ENCODE assay signal across 1 cellular context in the genomic region with DNA sequence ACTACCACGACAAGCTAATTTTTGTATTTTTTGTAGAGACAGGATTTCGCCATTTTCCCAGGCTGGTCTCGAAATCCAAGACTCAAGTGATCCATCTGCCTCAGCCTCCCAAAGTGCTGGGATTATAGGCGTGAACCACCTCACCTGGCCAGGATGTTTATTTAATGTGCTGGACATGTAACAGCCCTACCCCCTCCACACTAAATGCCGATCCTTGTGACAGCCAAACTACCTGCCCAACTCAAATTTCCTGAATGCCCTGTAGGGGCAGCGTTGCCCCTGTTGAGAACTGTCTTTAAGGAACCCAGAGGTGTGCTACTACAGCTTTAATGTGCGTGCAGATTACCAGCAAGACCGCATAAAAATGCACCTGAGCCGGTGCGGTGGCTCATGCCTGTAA.
TF ChIP-seq lines count a peak whose summit lies in the region.

No MANE protein-coding gene starts in this region.

TF ChIP-seq in HepG2, 621 proteins besides CTCF, POLR2A, EP300 and RAD21 (continued from another document):
- TF ChIP-seq, protein P1, sequence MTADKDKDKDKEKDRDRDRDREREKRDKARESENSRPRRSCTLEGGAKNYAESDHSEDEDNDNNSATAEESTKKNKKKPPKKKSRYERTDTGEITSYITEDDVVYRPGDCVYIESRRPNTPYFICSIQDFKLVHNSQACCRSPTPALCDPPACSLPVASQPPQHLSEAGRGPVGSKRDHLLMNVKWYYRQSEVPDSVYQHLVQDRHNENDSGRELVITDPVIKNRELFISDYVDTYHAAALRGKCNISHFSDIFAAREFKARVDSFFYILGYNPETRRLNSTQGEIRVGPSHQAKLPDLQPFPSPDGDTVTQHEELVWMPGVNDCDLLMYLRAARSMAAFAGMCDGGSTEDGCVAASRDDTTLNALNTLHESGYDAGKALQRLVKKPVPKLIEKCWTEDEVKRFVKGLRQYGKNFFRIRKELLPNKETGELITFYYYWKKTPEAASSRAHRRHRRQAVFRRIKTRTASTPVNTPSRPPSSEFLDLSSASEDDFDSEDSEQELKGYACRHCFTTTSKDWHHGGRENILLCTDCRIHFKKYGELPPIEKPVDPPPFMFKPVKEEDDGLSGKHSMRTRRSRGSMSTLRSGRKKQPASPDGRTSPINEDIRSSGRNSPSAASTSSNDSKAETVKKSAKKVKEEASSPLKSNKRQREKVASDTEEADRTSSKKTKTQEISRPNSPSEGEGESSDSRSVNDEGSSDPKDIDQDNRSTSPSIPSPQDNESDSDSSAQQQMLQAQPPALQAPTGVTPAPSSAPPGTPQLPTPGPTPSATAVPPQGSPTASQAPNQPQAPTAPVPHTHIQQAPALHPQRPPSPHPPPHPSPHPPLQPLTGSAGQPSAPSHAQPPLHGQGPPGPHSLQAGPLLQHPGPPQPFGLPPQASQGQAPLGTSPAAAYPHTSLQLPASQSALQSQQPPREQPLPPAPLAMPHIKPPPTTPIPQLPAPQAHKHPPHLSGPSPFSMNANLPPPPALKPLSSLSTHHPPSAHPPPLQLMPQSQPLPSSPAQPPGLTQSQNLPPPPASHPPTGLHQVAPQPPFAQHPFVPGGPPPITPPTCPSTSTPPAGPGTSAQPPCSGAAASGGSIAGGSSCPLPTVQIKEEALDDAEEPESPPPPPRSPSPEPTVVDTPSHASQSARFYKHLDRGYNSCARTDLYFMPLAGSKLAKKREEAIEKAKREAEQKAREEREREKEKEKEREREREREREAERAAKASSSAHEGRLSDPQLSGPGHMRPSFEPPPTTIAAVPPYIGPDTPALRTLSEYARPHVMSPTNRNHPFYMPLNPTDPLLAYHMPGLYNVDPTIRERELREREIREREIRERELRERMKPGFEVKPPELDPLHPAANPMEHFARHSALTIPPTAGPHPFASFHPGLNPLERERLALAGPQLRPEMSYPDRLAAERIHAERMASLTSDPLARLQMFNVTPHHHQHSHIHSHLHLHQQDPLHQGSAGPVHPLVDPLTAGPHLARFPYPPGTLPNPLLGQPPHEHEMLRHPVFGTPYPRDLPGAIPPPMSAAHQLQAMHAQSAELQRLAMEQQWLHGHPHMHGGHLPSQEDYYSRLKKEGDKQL (CRISPR knock-in tag; IDR thresholded peaks at IDR 0.05; ENCODE audit: low read depth), result no peak
- TF ChIP-seq ONECUT2 (CRISPR knock-in tag; IDR thresholded peaks at IDR 0.05), result no peak
- TF ChIP-seq GATA4 (IDR thresholded peaks at IDR 0.05; ENCODE audit: borderline replicate concordance, low read depth), result no peak
- TF ChIP-seq FOXM1 (CRISPR knock-in tag; IDR thresholded peaks at IDR 0.05), result no peak
- no peak for TF ChIP-seq RELA (CRISPR knock-in tag; IDR thresholded peaks at IDR 0.05)
- TF ChIP-seq, protein P2, sequence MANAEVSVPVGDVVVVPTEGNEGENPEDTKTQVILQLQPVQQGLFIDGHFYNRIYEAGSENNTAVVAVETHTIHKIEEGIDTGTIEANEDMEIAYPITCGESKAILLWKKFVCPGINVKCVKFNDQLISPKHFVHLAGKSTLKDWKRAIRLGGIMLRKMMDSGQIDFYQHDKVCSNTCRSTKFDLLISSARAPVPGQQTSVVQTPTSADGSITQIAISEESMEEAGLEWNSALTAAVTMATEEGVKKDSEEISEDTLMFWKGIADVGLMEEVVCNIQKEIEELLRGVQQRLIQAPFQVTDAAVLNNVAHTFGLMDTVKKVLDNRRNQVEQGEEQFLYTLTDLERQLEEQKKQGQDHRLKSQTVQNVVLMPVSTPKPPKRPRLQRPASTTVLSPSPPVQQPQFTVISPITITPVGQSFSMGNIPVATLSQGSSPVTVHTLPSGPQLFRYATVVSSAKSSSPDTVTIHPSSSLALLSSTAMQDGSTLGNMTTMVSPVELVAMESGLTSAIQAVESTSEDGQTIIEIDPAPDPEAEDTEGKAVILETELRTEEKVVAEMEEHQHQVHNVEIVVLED (CRISPR knock-in tag; IDR thresholded peaks at IDR 0.05; ENCODE audit: borderline replicate concordance), result no peak
- TF ChIP-seq, protein P3, sequence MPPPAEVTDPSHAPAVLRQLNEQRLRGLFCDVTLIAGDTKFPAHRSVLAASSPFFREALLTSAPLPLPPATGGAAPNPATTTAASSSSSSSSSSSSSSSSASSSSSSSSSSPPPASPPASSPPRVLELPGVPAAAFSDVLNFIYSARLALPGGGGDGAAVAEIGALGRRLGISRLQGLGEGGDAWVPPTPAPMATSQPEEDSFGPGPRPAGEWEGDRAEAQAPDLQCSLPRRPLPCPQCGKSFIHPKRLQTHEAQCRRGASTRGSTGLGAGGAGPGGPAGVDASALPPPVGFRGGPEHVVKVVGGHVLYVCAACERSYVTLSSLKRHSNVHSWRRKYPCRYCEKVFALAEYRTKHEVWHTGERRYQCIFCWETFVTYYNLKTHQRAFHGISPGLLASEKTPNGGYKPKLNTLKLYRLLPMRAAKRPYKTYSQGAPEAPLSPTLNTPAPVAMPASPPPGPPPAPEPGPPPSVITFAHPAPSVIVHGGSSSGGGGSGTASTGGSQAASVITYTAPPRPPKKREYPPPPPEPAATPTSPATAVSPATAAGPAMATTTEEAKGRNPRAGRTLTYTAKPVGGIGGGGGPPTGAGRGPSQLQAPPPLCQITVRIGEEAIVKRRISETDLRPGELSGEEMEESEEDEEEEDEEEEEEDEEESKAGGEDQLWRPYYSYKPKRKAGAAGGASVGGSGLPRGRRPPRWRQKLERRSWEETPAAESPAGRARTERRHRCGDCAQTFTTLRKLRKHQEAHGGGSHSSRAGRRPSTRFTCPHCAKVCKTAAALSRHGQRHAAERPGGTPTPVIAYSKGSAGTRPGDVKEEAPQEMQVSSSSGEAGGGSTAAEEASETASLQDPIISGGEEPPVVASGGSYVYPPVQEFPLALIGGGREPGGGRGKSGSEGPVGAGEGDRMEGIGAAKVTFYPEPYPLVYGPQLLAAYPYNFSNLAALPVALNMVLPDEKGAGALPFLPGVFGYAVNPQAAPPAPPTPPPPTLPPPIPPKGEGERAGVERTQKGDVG (CRISPR knock-in tag; IDR thresholded peaks at IDR 0.05; ENCODE audit: borderline replicate concordance), result no peak
